Comparison of ENCODE assay signal across 7 cellular contexts in the genomic region with DNA sequence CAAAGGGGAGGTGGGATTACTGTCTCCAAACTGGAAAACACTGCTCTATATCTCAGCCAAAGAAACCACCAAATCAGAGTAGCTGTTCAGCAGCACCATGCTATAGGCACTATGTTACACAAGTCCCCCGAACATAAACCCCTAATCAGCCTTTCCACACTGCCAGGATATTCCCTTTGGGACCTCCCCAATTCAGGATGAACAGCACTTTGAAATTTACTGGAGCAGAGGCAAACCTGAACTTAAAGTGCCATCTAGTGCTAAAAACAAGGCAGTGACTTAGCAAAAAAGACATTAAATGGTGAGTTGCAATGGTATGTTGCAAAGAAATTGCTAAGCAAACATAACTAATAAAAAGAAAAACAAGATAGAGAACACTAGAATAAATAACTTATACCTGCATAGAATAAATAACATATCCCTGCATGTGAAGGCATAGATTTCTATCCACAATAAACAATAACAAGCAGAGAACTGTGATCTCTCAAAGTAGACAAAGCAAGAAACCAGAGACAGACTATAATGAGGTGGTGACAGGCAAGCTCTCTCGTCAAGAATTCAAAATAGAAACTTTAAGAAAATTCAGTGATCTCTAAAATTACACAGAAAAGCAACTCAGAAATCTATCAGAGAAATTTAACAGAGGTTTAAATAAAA.
DNase-seq lines count a peak whose midpoint lies in the region; ATAC-seq, FAIRE-seq and TF ChIP-seq lines count a peak whose summit lies in the region.

No MANE protein-coding gene starts in this region.

- H3K18ac ChIP-seq in mesenchymal stem cell (ENCODE audit: low read depth in 1 of 2, low read length in 2 of 2) = no peak overlapping the region

- no peaks in the 10 kb centered on the region for H3K27me3 Mint-ChIP-seq in activated T-cell treated with anti-CD3 and anti-CD28 coated beads, Interleukin-2, amount 50 U/mL, for 4 hours (ENCODE audit: low read depth)

- H3K4ac ChIP-seq in mesenchymal stem cell (ENCODE audit: low read depth in 1 of 2, low read length in 2 of 2) = no peak overlapping the region

- H3K4me1 ChIP-seq in mesenchymal stem cell (ENCODE audit: control insufficient read depth, insufficient read depth, low read depth, low read length) = no peaks in the 10 kb centered on the region

- H2BK15ac ChIP-seq in mesenchymal stem cell (ENCODE audit: low read depth, poor library complexity, severe bottlenecking) = no peak overlapping the region

- FAIRE-seq in GM18507 (lab: Jason Lieb, UNC) = peak; percentile 39
- FAIRE-seq in H54 (lab: Jason Lieb, UNC) = no peak

- no peak overlapping the region for H3K27ac ChIP-seq in mesenchymal stem cell (ENCODE audit: low read length, poor library complexity, severe bottlenecking)

- H4K8ac ChIP-seq in mesenchymal stem cell (ENCODE audit: low read length) = no peak overlapping the region

- H3K27me3 ChIP-seq in mesenchymal stem cell (ENCODE audit: control insufficient read depth in 1 of 2, insufficient read depth in 1 of 2, low read length in 2 of 2) = no peaks in the 10 kb centered on the region

- H3K14ac ChIP-seq in mesenchymal stem cell (ENCODE audit: low read length in 2 of 2) = no peak overlapping the region

- no peaks in the 10 kb centered on the region for H3K36me3 Mint-ChIP-seq in activated T-cell treated with anti-CD3 and anti-CD28 coated beads, Interleukin-2, amount 50 U/mL, for 4 hours (ENCODE audit: insufficient read depth)

- TF ChIP-seq POLR2A in H54 (IDR thresholded peaks at IDR 0.05; ENCODE audit: low read depth, low read length) = no peak

- H3K9me3 ChIP-seq in mesenchymal stem cell (ENCODE audit: control insufficient read depth, low read length) = no peaks in the 10 kb centered on the region

- H3K4me3 Mint-ChIP-seq in activated T-cell treated with anti-CD3 and anti-CD28 coated beads, Interleukin-2, amount 50 U/mL, for 4 hours = no peak overlapping the region

- no peak overlapping the region for H2BK5ac ChIP-seq in mesenchymal stem cell (ENCODE audit: low read depth, low read length, poor library complexity, severe bottlenecking)

- no peak overlapping the region for H2BK12ac ChIP-seq in mesenchymal stem cell (ENCODE audit: low read length in 2 of 2)

- no peak overlapping the region for H4K91ac ChIP-seq in mesenchymal stem cell (ENCODE audit: low read length)

- H3K36me3 ChIP-seq in mesenchymal stem cell (ENCODE audit: control insufficient read depth in 1 of 2, insufficient read depth in 2 of 2, low read depth in 1 of 2, low read length in 2 of 2) = no peaks in the 10 kb centered on the region

- no peaks in the 10 kb centered on the region for H3K79me1 ChIP-seq in mesenchymal stem cell (replicated peaks; ENCODE audit: low read length, poor library complexity, severe bottlenecking)

- DNase-seq in GM18507 (ENCODE audit: extremely low spot score, insufficient read length, low read depth) = no peak
- DNase-seq in NCI-H146 treated with DMSO at 0.1 percent for 48 hours (lab: John Stamatoyannopoulos, UW; ENCODE audit: unreplicated experiment) = peak; percentile 91
- DNase-seq in amniotic stem cell (lab: John Stamatoyannopoulos, UW) = peak; percentile 8
- peak; percentile 34 for DNase-seq in mesenchymal stem cell
- no peak for DNase-seq in activated T-cell treated with anti-CD3 and anti-CD28 coated beads, Interleukin-2, amount 50 U/mL, for 4 hours
- no peak for DNase-seq in H54 (ENCODE audit: insufficient read length, low spot score)

- no peak overlapping the region for H3K9ac ChIP-seq in mesenchymal stem cell (ENCODE audit: low read length)

- no peak overlapping the region for H2AFZ ChIP-seq in mesenchymal stem cell (ENCODE audit: low read depth, low read length)

- no peak overlapping the region for H3K23ac ChIP-seq in mesenchymal stem cell (ENCODE audit: low read length in 2 of 2)

- H3K9me3 Mint-ChIP-seq in activated T-cell treated with anti-CD3 and anti-CD28 coated beads, Interleukin-2, amount 50 U/mL, for 4 hours = no peaks in the 10 kb centered on the region

- no peak overlapping the region for H3K4me2 ChIP-seq in mesenchymal stem cell (ENCODE audit: low read length, poor library complexity, severe bottlenecking)

- WGBS in mesenchymal stem cell = 6% methylated on average over 1 of the region's 2 CpGs

- H2AK5ac ChIP-seq in mesenchymal stem cell (ENCODE audit: low read length, severe bottlenecking) = no peak overlapping the region

- no peak for ATAC-seq in activated T-cell treated with anti-CD3 and anti-CD28 coated beads, Interleukin-2, amount 50 U/mL, for 4 hours
- no peak for ATAC-seq in GM19035 (IDR thresholded peaks at IDR 0.05; ENCODE audit: unreplicated experiment)

- H3K4me3 ChIP-seq in mesenchymal stem cell (ENCODE audit: insufficient read depth in 1 of 2, low read depth in 1 of 2, low read length in 2 of 2) = no peak overlapping the region

- no peak overlapping the region for H2BK120ac ChIP-seq in mesenchymal stem cell (ENCODE audit: low read depth, low read length)

- peaks cover 8% of the 10 kb centered on the region for H3K4me1 Mint-ChIP-seq in activated T-cell treated with anti-CD3 and anti-CD28 coated beads, Interleukin-2, amount 50 U/mL, for 4 hours (ENCODE audit: low read depth)

Comparison
In these comparisons a context has a peak if more than half of its experiments do, and no peak if none do; other contexts are left out.
1. DNase-seq: peak in NCI-H146 treated with DMSO at 0.1 percent for 48 hours (single experiment), amniotic stem cell (single experiment) and mesenchymal stem cell (single experiment); none in GM18507 (single experiment), activated T-cell treated with anti-CD3 and anti-CD28 coated beads, Interleukin-2, amount 50 U/mL, for 4 hours (single experiment) and H54 (single experiment).